9 cellular contexts compared by ENCODE assay signal in the genomic region with DNA sequence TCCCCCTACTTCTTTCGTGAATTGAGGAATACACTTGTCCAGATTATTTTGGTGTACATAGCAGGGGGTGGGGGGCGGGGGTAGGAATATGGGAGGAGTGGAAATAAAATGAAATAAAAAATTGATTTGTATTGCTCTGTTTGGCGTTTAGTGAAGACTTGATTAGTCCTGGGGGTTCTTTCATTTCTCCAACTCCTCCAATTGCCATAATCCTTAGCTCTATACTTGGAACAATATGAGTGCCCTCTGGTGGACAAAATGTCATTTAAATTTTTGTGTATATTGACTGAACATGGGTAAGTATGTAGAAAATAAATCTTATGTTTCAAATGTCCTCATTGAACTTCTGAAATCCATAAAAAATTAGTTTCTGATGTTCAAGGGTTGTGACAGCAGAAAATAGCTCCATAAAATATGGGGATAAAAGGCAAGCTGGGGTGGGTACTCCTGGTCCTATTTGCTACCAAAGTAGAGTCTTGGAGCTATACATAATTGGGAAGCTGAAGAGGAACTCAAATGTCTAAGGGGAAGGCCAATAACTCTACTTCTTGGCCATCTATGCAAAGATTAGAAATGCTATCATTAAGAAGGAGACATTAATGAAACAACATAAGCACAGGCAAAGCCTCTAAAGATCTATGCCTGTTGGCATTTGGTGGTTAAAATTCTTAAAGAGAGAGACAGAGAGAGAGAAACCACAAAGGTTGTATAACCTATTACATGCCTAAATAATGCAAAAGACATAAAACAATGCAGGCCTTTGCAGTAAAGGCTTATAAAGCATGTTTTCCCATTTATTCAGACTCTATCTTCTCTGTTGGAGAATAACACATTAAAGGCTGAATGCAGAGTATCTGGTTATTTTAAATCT.
DNase-seq lines count a peak whose midpoint lies in the region; ATAC-seq, FAIRE-seq and TF ChIP-seq lines count a peak whose summit lies in the region.
"Had no signal": no experiment of that assay in that cellular context is flagged by ENCODE, and none has a peak within 500 bp of the region (broad histone marks: within the 10 kb centered on the region; RNA-seq: fewer than 3 reads in every experiment).

No MANE protein-coding gene starts in this region.

- peaks cover 10% of the 10 kb centered on the region for H3K9me3 ChIP-seq in HepG2 (ENCODE audit: low read length)
- no peaks in the 10 kb centered on the region for H3K9me3 ChIP-seq in T-helper 17 cell (ENCODE audit: control insufficient read depth, low read length, poor library complexity, severe bottlenecking)

- no peaks in the 10 kb centered on the region for H3K79me2 ChIP-seq in HepG2 (ENCODE audit: insufficient read depth, low read length)

- no peaks in the 10 kb centered on the region for H3K36me3 Mint-ChIP-seq in T-helper 17 cell (ENCODE audit: low read depth)

- no peak for TF ChIP-seq POLR2A in HepG2 (IDR thresholded peaks at IDR 0.05; ENCODE audit: insufficient read depth in 1 of 2, low read depth in 2 of 2, low read length in 2 of 2)

- no peak overlapping the region for H3K4me3 ChIP-seq in HepG2 (replicated peaks in 1 of 3; ENCODE audit: insufficient read depth in 1 of 3, low read depth in 2 of 3, low read length in 3 of 3)

- TF ChIP-seq CTCF in HepG2 (CRISPR knock-in tag; IDR thresholded peaks at IDR 0.05), result peak; percentile 39

- FAIRE-seq in HepG2 (lab: Jason Lieb, UNC), result peak; percentile 4

- DNase-seq in NCI-H2227 (lab: John Stamatoyannopoulos, UW; ENCODE audit: unreplicated experiment) (peak; percentile 3), NCI-H2227 treated with DMSO at 0.1 percent for 48 hours (lab: John Stamatoyannopoulos, UW) (no peak), NCI-H1092 (lab: John Stamatoyannopoulos, UW) (peak; percentile 24), amniotic stem cell (lab: John Stamatoyannopoulos, UW) (peak; percentile 3), HepG2 (ENCODE audit: low spot score) (peak; percentile 50), T-helper 17 cell (no peak)
- no peak for DNase-seq in stimulated activated CD4-positive, alpha-beta T cell treated with anti-CD3 and anti-CD28 coated beads, Interleukin-4, amount 100 ng/mL, for 4 hours

- no peaks in the 10 kb centered on the region for H3K27me3 ChIP-seq in HepG2 (ENCODE audit: control insufficient read depth in 1 of 2, insufficient read depth in 2 of 2, low read length in 2 of 2)

- H3K4me1 ChIP-seq in HepG2 (ENCODE audit: insufficient read depth, low read length), result no peaks in the 10 kb centered on the region

- peak; percentile 67; the same call in 2 of the 3 replicates for ATAC-seq in HepG2
- ATAC-seq in T-helper 17 cell, result no peak
- no peak for ATAC-seq in HG02852 (IDR thresholded peaks at IDR 0.05; ENCODE audit: unreplicated experiment)

- H3K4me3 Mint-ChIP-seq in T-helper 17 cell, result no peak overlapping the region
- H3K4me3 Mint-ChIP-seq: CD4-positive, CD25-positive, alpha-beta regulatory T cell had no signal

- in situ Hi-C loops in HepG2 (cut with HindIII; ENCODE audit: extremely low pct_ligation_motif_present, low pct_unique_long_range_greater_than_20kb), result loop anchor here (5.0 kb wide), 1 partner anchor 832 kb away; no protein-coding TSS in a partner anchor

- H4K20me1 ChIP-seq in HepG2 (ENCODE audit: insufficient read depth, low read length), result no peaks in the 10 kb centered on the region

- H3K27me3 Mint-ChIP-seq in T-helper 17 cell, result no peaks in the 10 kb centered on the region

- H3K9ac ChIP-seq in HepG2 (ENCODE audit: insufficient read depth, low read depth, low read length), result no peak overlapping the region

- no TSS peak for BruUV-seq in HepG2 (replicated peaks; lab: Mats Ljungman, UMichigan)

- CTCF ChIA-PET in HepG2 (lab: Yijun Ruan, JAX; ENCODE audit: low intra/inter-chr PET ratio, low total read pairs), result interaction anchor here (1.0 to 2.6 kb wide), 2 partner anchors 824 to 831 kb away, joined by 4 to 13 read pairs; no protein-coding TSS in a partner anchor

- TF ChIP-seq EP300 in HepG2 (IDR thresholded peaks at IDR 0.05; ENCODE audit: low read depth in 2 of 2, low read length in 2 of 2), result no peak
- TF ChIP-seq EP300 in HepG2 (CRISPR knock-in tag; IDR thresholded peaks at IDR 0.05; ENCODE audit: borderline replicate concordance), result no peak

- H3K4me2 ChIP-seq in HepG2 (ENCODE audit: low read depth, low read length), result no peak overlapping the region

- POLR2A ChIA-PET in HepG2 (lab: Yijun Ruan, JAX), result no interaction called here

- no peak overlapping the region for H3K27ac Mint-ChIP-seq in T-helper 17 cell
- H3K27ac Mint-ChIP-seq: CD4-positive, CD25-positive, alpha-beta regulatory T cell had no signal

- no peak overlapping the region for H2AFZ ChIP-seq in HepG2 (ENCODE audit: low read length)

- H3K4me1 Mint-ChIP-seq in T-helper 17 cell, result no peaks in the 10 kb centered on the region
- H3K4me1 Mint-ChIP-seq: CD4-positive, CD25-positive, alpha-beta regulatory T cell had no signal

- H3K27ac ChIP-seq in HepG2 (ENCODE audit: extremely low read length, insufficient read depth, low read length), result no peak overlapping the region

- TF ChIP-seq RAD21 in HepG2 (CRISPR knock-in tag; IDR thresholded peaks at IDR 0.05), result no peak

- intact Hi-C loops in HepG2 (cut with micrococcal nuclease; ENCODE audit: unreplicated experiment), result loop anchor here (1.0 kb wide), 2 partner anchors 690 to 830 kb away; no protein-coding TSS in a partner anchor

- H3K36me3 ChIP-seq in HepG2 (replicated peaks in 1 of 2; ENCODE audit: control insufficient read depth in 1 of 2, insufficient read depth in 2 of 2, low read length in 2 of 2), result no peaks in the 10 kb centered on the region

- 35% methylated on average over 3 of the region's 3 CpGs for WGBS in HepG2 (ENCODE audit: low lambda C conversion rate)

TF ChIP-seq in HepG2, 621 proteins besides CTCF, POLR2A, EP300 and RAD21:
- no peak for TF ChIP-seq JARID2 (CRISPR knock-in tag; IDR thresholded peaks at IDR 0.05; ENCODE audit: insufficient replicate concordance)
- peak; percentile 77 for TF ChIP-seq HNRNPK (IDR thresholded peaks at IDR 0.05; ENCODE audit: low read depth, low read length, poor library complexity, severe bottlenecking)
- peak; percentile 61 for TF ChIP-seq STAG1 (CRISPR knock-in tag; IDR thresholded peaks at IDR 0.05)
- no peak for TF ChIP-seq RNF219 (CRISPR knock-in tag; IDR thresholded peaks at IDR 0.05)
- TF ChIP-seq SMC3 (IDR thresholded peaks at IDR 0.05; ENCODE audit: low read length), result peak; percentile 63
- TF ChIP-seq ZNF549 (CRISPR knock-in tag; IDR thresholded peaks at IDR 0.05), result no peak
- TF ChIP-seq ZNF547 (CRISPR knock-in tag; IDR thresholded peaks at IDR 0.05), result no peak
- no peak for TF ChIP-seq TEAD3 (CRISPR knock-in tag; optimal IDR thresholded peaks at IDR 0.05; ENCODE audit: borderline replicate concordance)

Comparison
In these comparisons a context has a peak if more than half of its experiments do, and no peak if none do; other contexts are left out.
1. DNase-seq: peak in NCI-H2227 (single experiment), NCI-H1092 (single experiment), amniotic stem cell (single experiment) and HepG2 (single experiment); none in NCI-H2227 treated with DMSO at 0.1 percent for 48 hours (single experiment), T-helper 17 cell (0 of 3) and stimulated activated CD4-positive, alpha-beta T cell treated with anti-CD3 and anti-CD28 coated beads, Interleukin-4, amount 100 ng/mL, for 4 hours (0 of 2).